ENCODE assay signal across 10 cellular contexts in genomic region chr10:33772370-33773331, GRCh38.
DNase-seq lines count a peak whose midpoint lies in the region; ATAC-seq, FAIRE-seq and TF ChIP-seq lines count a peak whose summit lies in the region.
"Had no signal": no experiment of that assay in that cellular context is flagged by ENCODE, and none has a peak within 500 bp of the region (broad histone marks: within the 10 kb centered on the region; RNA-seq: fewer than 3 reads in every experiment).

No MANE protein-coding gene starts in this region.

- no peak for DNase-seq in mammary epithelial cell
- no peak for DNase-seq in breast epithelium (ENCODE audit: low spot score in 2 of 2)
- no peak for DNase-seq in GM12878 (ENCODE audit: low read depth, low spot score)
- DNase-seq in keratinocyte (ENCODE audit: low read depth, low spot score), result no peak
- DNase-seq in uterus, result peak; percentile 21 to 51
- DNase-seq in CD8-positive, alpha-beta T cell, result no peak
- DNase-seq in GM20000 (ENCODE audit: low spot score), result no peak
- no peak for DNase-seq in glomerular visceral epithelial cell (ENCODE audit: extremely low spot score)
- DNase-seq: activated CD4-positive, CD25-positive, alpha-beta regulatory T cell; NCI-H1694 had no signal

- H3K27me3 Mint-ChIP-seq in CD8-positive, alpha-beta T cell (ENCODE audit: low read depth), result peaks cover 2% of the 10 kb centered on the region

- CTCF ChIA-PET in mammary epithelial cell (lab: Charles Lee; ENCODE audit: low non-redundant PET), result no interaction called here
- CTCF ChIA-PET in GM12878 (lab: Yijun Ruan, JAX), result interaction anchor here (0.7 to 1.3 kb wide), 6 partner anchors 14 to 441 kb away, joined by 3 to 7 read pairs (median 4); no protein-coding TSS in a partner anchor
- CTCF ChIA-PET in CD8-positive, alpha-beta T cell (lab: Charles Lee), result no interaction called here

- no peaks in the 10 kb centered on the region for H3K9me3 Mint-ChIP-seq in CD8-positive, alpha-beta T cell

- H3K36me3 Mint-ChIP-seq in CD8-positive, alpha-beta T cell, result no peaks in the 10 kb centered on the region

- no peaks in the 10 kb centered on the region for H3K36me3 ChIP-seq in mammary epithelial cell (ENCODE audit: insufficient read depth, low read length)
- H3K36me3 ChIP-seq in breast epithelium, result no peaks in the 10 kb centered on the region
- H3K36me3 ChIP-seq in GM12878 (ENCODE audit: control insufficient read depth in 2 of 2, insufficient read depth in 2 of 2, low read length in 1 of 2), result no peaks in the 10 kb centered on the region
- H3K36me3 ChIP-seq in keratinocyte (ENCODE audit: control insufficient read depth in 2 of 2, extremely low read depth in 1 of 2, insufficient read depth in 2 of 2, low read length in 2 of 2), result no peaks in the 10 kb centered on the region
- H3K36me3 ChIP-seq in uterus, result no peaks in the 10 kb centered on the region
- H3K36me3 ChIP-seq in CD8-positive, alpha-beta T cell (ENCODE audit: insufficient read depth, low read length), result no peaks in the 10 kb centered on the region

- no peaks in the 10 kb centered on the region for H3K9me1 ChIP-seq in keratinocyte (ENCODE audit: control insufficient read depth, extremely low read depth, insufficient read depth, low read length)

- in situ Hi-C loops in mammary epithelial cell (cut with MboI; ENCODE audit: low sequenced_read_pairs in 2 of 2) (no loop called here), GM12878 (cut with MboI) (no loop called here)

- no peak for TF ChIP-seq EP300 in GM12878 (IDR thresholded peaks at IDR 0.05; ENCODE audit: borderline replicate concordance in 1 of 2, control insufficient read depth in 1 of 2, low read depth in 2 of 2, low read length in 2 of 2)

- intact Hi-C loops in mammary epithelial cell (cut with micrococcal nuclease) (loop anchor here (10.0 kb wide), 1 partner anchor 438 kb away; the partner anchor contains the start of gene NRP1), breast epithelium (cut with DNase I; ENCODE audit: low total_unique reads) (no loop called here), GM12878 (cut with micrococcal nuclease; ENCODE audit: unreplicated experiment) (no loop called here), uterus (cut with DNase I; ENCODE audit: low total_unique reads) (no loop called here)
- intact Hi-C loops in CD8-positive, alpha-beta T cell (cut with DNase I, micrococcal nuclease), result no loop called here

- H3K4me3 Mint-ChIP-seq in CD8-positive, alpha-beta T cell, result no peak overlapping the region

- H3K27me3 ChIP-seq in mammary epithelial cell (ENCODE audit: insufficient read depth, low read length) (no peaks in the 10 kb centered on the region), breast epithelium (no peaks in the 10 kb centered on the region), GM12878 (replicated peaks in 1 of 2; ENCODE audit: control insufficient read depth in 2 of 2, insufficient read depth in 2 of 2, low read length in 1 of 2) (no peaks in the 10 kb centered on the region), keratinocyte (ENCODE audit: control insufficient read depth, extremely low read depth, insufficient read depth, low read length) (no peaks in the 10 kb centered on the region), uterus (no peaks in the 10 kb centered on the region)
- H3K27me3 ChIP-seq in CD8-positive, alpha-beta T cell (ENCODE audit: insufficient read depth, low read length), result no peaks in the 10 kb centered on the region

- no peak for TF ChIP-seq POLR2A in breast epithelium (IDR thresholded peaks at IDR 0.05)
- no peak for TF ChIP-seq POLR2A in GM12878 (IDR thresholded peaks at IDR 0.05; ENCODE audit: low read depth, low read length)
- TF ChIP-seq POLR2A in uterus (IDR thresholded peaks at IDR 0.05), result no peak

- H3K4me2 ChIP-seq in mammary epithelial cell (ENCODE audit: insufficient read depth, low read depth, low read length) (no peak overlapping the region), GM12878 (ENCODE audit: control insufficient read depth, insufficient read depth) (no peak overlapping the region), keratinocyte (ENCODE audit: control insufficient read depth, extremely low read depth, insufficient read depth, low read depth, low read length) (peak overlapping the region; percentile 13)

- H3K4me1 ChIP-seq in mammary epithelial cell (ENCODE audit: insufficient read depth, low read length) (no peaks in the 10 kb centered on the region), breast epithelium (no peaks in the 10 kb centered on the region), GM12878 (ENCODE audit: control insufficient read depth, insufficient read depth, low read length) (no peaks in the 10 kb centered on the region), keratinocyte (ENCODE audit: control insufficient read depth, extremely low read depth, insufficient read depth, low read length) (no peaks in the 10 kb centered on the region), uterus (no peaks in the 10 kb centered on the region)
- no peaks in the 10 kb centered on the region for H3K4me1 ChIP-seq in CD8-positive, alpha-beta T cell (ENCODE audit: insufficient read depth, low read length)

- TF ChIP-seq CTCF in mammary epithelial cell (conservative IDR thresholded peaks at IDR 0.05 in 1 of 2, IDR thresholded peaks at IDR 0.05 in 1 of 2; ENCODE audit: extremely low read depth in 1 of 2, insufficient read depth in 1 of 2, low read depth in 1 of 2, low read length in 2 of 2) (no peak), breast epithelium (IDR thresholded peaks at IDR 0.05) (no peak), GM12878 (IDR thresholded peaks at IDR 0.05 in 2 of 3, conservative IDR thresholded peaks at IDR 0.05 in 1 of 3; ENCODE audit: control insufficient read depth in 2 of 3, extremely low read depth in 1 of 3, insufficient read depth in 1 of 3, low read depth in 3 of 3, low read length in 3 of 3) (no peak), keratinocyte (optimal IDR thresholded peaks at IDR 0.05 in 1 of 3, IDR thresholded peaks at IDR 0.05 in 1 of 3, conservative IDR thresholded peaks at IDR 0.05 in 1 of 3; ENCODE audit: extremely low read depth in 1 of 3, insufficient read depth in 2 of 3, low read length in 3 of 3) (no peak), uterus (IDR thresholded peaks at IDR 0.05) (no peak), GM20000 (IDR thresholded peaks at IDR 0.05; ENCODE audit: extremely low read depth, missing control alignments) (no peak)
- no peak for TF ChIP-seq CTCF in CD8-positive, alpha-beta T cell (IDR thresholded peaks at IDR 0.05)

- H3K27ac ChIP-seq in mammary epithelial cell (ENCODE audit: insufficient read depth, low read depth, low read length), result no peak overlapping the region
- H3K27ac ChIP-seq in breast epithelium, result peak overlapping the region in 1 of 2 donors; percentile 11
- no peak overlapping the region for H3K27ac ChIP-seq in GM12878 (ENCODE audit: control insufficient read depth, insufficient read depth)
- H3K27ac ChIP-seq in keratinocyte (ENCODE audit: control insufficient read depth, insufficient read depth, low read length), result no peak overlapping the region
- peak overlapping the region in 1 of 2 donors; percentile 54 for H3K27ac ChIP-seq in uterus
- no peak overlapping the region for H3K27ac ChIP-seq in CD8-positive, alpha-beta T cell (ENCODE audit: low read depth, low read length)

- H3K9me3 ChIP-seq in mammary epithelial cell (replicated peaks; ENCODE audit: insufficient read depth, low read length) (no peaks in the 10 kb centered on the region), breast epithelium (no peaks in the 10 kb centered on the region), GM12878 (replicated peaks; ENCODE audit: control insufficient read depth, insufficient read depth, low read length) (no peaks in the 10 kb centered on the region), keratinocyte (ENCODE audit: control insufficient read depth, low read depth, low read length) (no peaks in the 10 kb centered on the region), uterus (no peaks in the 10 kb centered on the region)
- H3K9me3 ChIP-seq in CD8-positive, alpha-beta T cell (ENCODE audit: low read length), result no peaks in the 10 kb centered on the region

- dilution Hi-C loops in mammary epithelial cell (cut with HindIII; ENCODE audit: low sequenced_read_pairs), result no loop called here
- dilution Hi-C loops in keratinocyte (cut with MboI; ENCODE audit: extremely low pct_ligation_motif_present, low sequenced_read_pairs), result no loop called here

- no peak for FAIRE-seq in GM12878 (lab: Jason Lieb, UNC)
- no peak for FAIRE-seq in keratinocyte (lab: Jason Lieb, UNC)

- SMC1A ChIA-PET in GM12878 (lab: Charles Lee; ENCODE audit: uncharacterized antibody, unreplicated experiment), result interaction anchor here (0.6 to 10.1 kb wide), 20 partner anchors 8 to 442 kb away, joined by 3 to 84 read pairs (median 4); partner anchors contain the start of gene NRP1

- H3K27ac Mint-ChIP-seq in CD8-positive, alpha-beta T cell, result no peak overlapping the region

- RAD21 ChIA-PET in GM12878 (lab: Charles Lee; ENCODE audit: unreplicated experiment), result interaction anchor here (0.5 to 8.8 kb wide), 12 partner anchors 11 to 674 kb away, joined by 3 to 69 read pairs (median 4); partner anchors contain the start of gene NRP1

- H3K4me1 Mint-ChIP-seq in CD8-positive, alpha-beta T cell (ENCODE audit: low read depth), result peaks cover 2% of the 10 kb centered on the region

- TF ChIP-seq RAD21 in GM12878 (IDR thresholded peaks at IDR 0.05; ENCODE audit: insufficient read depth, low read depth, low read length), result no peak

- BruUV-seq in mammary epithelial cell (replicated peaks; lab: Mats Ljungman, UMichigan) (no TSS peak), GM12878 (replicated peaks; lab: Mats Ljungman, UMichigan) (no TSS peak)

- 73% methylated on average over 17 of the region's 19 CpGs for WGBS in mammary epithelial cell (ENCODE audit: low coverage, missing lambda C conversion rate)
- 17% methylated on average over 19 of the region's 19 CpGs for WGBS in GM12878 (ENCODE audit: insufficient coverage, insufficient replicate concordance, low lambda C conversion rate, missing lambda C conversion rate)

- POLR2A ChIA-PET in GM12878 (lab: Charles Lee), result interaction anchor here (0.6 to 2.3 kb wide), 5 partner anchors 10 to 31 kb away, joined by 3 to 7 read pairs (median 4); no protein-coding TSS in a partner anchor
- POLR2A ChIA-PET in CD8-positive, alpha-beta T cell (lab: Charles Lee), result no interaction called here

- H3K79me2 ChIP-seq in mammary epithelial cell (ENCODE audit: insufficient read depth, low read length) (no peaks in the 10 kb centered on the region), GM12878 (ENCODE audit: control insufficient read depth, insufficient read depth, low read length) (no peaks in the 10 kb centered on the region), keratinocyte (ENCODE audit: control insufficient read depth, insufficient read depth, low read length) (no peaks in the 10 kb centered on the region)

- H3K9ac ChIP-seq in mammary epithelial cell (ENCODE audit: insufficient read depth, low read length) (no peak overlapping the region), GM12878 (ENCODE audit: control insufficient read depth, insufficient read depth, low read length) (no peak overlapping the region), keratinocyte (ENCODE audit: control insufficient read depth, extremely low read depth, insufficient read depth, low read length) (no peak overlapping the region)

- H2AFZ ChIP-seq in mammary epithelial cell (ENCODE audit: low read depth, low read length) (peak overlapping the region; percentile 11), GM12878 (ENCODE audit: control insufficient read depth, low read depth, low read length) (no peak overlapping the region), keratinocyte (ENCODE audit: control insufficient read depth, low read length) (peak overlapping the region; percentile 32)

- H3K4me3 ChIP-seq in mammary epithelial cell (replicated peaks in 1 of 3; ENCODE audit: insufficient read depth in 1 of 3, low read depth in 2 of 3, low read length in 3 of 3) (no peak overlapping the region), breast epithelium (peak overlapping the region in 1 of 3 donors; percentile 13), GM12878 (no peak overlapping the region), keratinocyte (ENCODE audit: control insufficient read depth in 2 of 3, extremely low read depth in 1 of 3, insufficient read depth in 2 of 3, low read depth in 1 of 3, low read length in 3 of 3) (no peak overlapping the region), uterus (no peak overlapping the region)
- no peak overlapping the region for H3K4me3 ChIP-seq in CD8-positive, alpha-beta T cell (ENCODE audit: low read depth, low read length)

- H4K20me1 ChIP-seq in mammary epithelial cell (ENCODE audit: insufficient read depth, low read length) (no peaks in the 10 kb centered on the region), GM12878 (ENCODE audit: control insufficient read depth, insufficient read depth) (no peaks in the 10 kb centered on the region), keratinocyte (ENCODE audit: control insufficient read depth, extremely low read depth, insufficient read depth, low read length) (no peaks in the 10 kb centered on the region)

- ATAC-seq in GM12878, result peak; percentile 77
- no peak for ATAC-seq in CD8-positive, alpha-beta T cell

Comparison
In these comparisons a context has a peak if more than half of its experiments do, and no peak if none do; other contexts are left out.
1. DNase-seq: peak in uterus (2 of 2); none in mammary epithelial cell (single experiment), breast epithelium (0 of 2), GM12878 (single experiment), keratinocyte (single experiment), CD8-positive, alpha-beta T cell (0 of 7), GM20000 (single experiment) and glomerular visceral epithelial cell (single experiment).